1 cellular context compared by ENCODE assay signal in the genomic region with DNA sequence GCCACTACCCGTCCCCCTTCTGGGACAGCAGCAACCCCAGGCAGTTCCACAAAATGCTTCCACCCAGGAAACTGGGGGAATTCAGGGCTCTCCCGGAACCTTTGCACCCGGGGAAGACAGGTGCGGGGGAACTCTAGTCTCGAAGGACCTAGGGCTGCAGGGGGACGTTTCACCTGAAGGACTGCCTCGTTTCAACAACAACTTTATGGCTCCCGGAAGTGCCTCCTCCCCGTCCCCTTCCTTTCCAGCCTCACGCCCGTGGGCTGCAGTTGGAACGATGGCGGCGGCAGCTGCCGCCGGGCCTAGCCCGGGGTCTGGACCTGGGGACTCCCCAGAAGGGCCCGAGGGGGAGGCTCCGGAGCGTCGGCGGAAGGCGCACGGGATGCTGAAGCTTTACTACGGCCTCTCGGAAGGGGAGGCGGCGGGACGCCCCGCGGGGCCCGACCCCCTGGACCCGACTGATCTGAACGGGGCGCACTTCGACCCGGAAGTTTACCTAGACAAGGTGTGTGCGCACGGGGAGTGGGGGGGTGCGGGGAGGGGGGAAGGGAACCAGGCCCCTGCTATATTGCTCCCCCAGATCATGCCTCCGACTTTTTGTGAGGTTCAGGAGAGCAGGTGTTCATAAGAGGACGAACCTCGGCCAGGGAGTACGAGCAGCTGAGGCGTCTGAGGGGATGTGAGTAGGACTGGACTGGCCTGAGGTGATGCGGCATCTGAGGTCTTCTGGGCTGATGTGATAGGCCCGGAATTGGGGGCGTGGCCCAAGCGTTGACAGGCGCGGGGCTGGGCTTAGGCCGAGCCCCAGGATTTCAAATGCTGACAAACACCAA.
A peak's percentile ranks its signal among the peaks of the same experiment; 100 is the strongest.
TF ChIP-seq lines count a peak whose summit lies in the region.

A gene (plus strand): TSS at position 241 of the 833 bp plus-strand sequence. CDS start 37 bp downstream, at position 278.

TF ChIP-seq in HepG2, 621 proteins besides CTCF, POLR2A, EP300 and RAD21 (continued from another document and continues in another):
- TF ChIP-seq ZNF83 (CRISPR knock-in tag; IDR thresholded peaks at IDR 0.05; ENCODE audit: borderline replicate concordance) (peak; percentile 84; the same call in 1 of the 2 replicates), ZNF7 (CRISPR knock-in tag; IDR thresholded peaks at IDR 0.05) (no peak), KDM4B (CRISPR knock-in tag; IDR thresholded peaks at IDR 0.05) (peak; percentile 89), ZBTB1 (CRISPR knock-in tag; IDR thresholded peaks at IDR 0.05; ENCODE audit: borderline replicate concordance) (no peak), ZNF329 (CRISPR knock-in tag; IDR thresholded peaks at IDR 0.05; ENCODE audit: low read depth) (no peak), KAT2B (IDR thresholded peaks at IDR 0.05; ENCODE audit: borderline replicate concordance, low read depth, low read length) (no peak), TBX2 (CRISPR knock-in tag; IDR thresholded peaks at IDR 0.05; ENCODE audit: borderline replicate concordance) (peak; percentile 76), HMGA1 (CRISPR knock-in tag; conservative IDR thresholded peaks at IDR 0.05) (no peak), HDAC1 (CRISPR knock-in tag; IDR thresholded peaks at IDR 0.05) (peak; percentile 90), NRL (CRISPR knock-in tag; IDR thresholded peaks at IDR 0.05; ENCODE audit: borderline replicate concordance) (peak; percentile 42; the same call in 1 of the 2 replicates), ZNF772 (CRISPR knock-in tag; IDR thresholded peaks at IDR 0.05) (peak; percentile 75), ZSCAN29 (CRISPR knock-in tag; conservative IDR thresholded peaks at IDR 0.05) (no peak; the same call in 1 of the 2 replicates), GLI4 (CRISPR knock-in tag; IDR thresholded peaks at IDR 0.05; ENCODE audit: borderline replicate concordance) (no peak), ZFP37 (CRISPR knock-in tag; IDR thresholded peaks at IDR 0.05; ENCODE audit: borderline replicate concordance) (no peak), ZMYM2 (CRISPR knock-in tag; IDR thresholded peaks at IDR 0.05) (peak; percentile 49; the same call in 1 of the 2 replicates), PCBP1 (IDR thresholded peaks at IDR 0.05; ENCODE audit: borderline replicate concordance, low read depth, low read length) (0 out of 2 replicates have a peak, but pooled peaks have one; percentile 72), FOXP1 (IDR thresholded peaks at IDR 0.05) (no peak), FOXP1 (CRISPR knock-in tag; IDR thresholded peaks at IDR 0.05) (peak; percentile 54; the same call in 1 of the 2 replicates), ZNF570 (CRISPR knock-in tag; IDR thresholded peaks at IDR 0.05; ENCODE audit: borderline replicate concordance) (no peak), ZSCAN9 (CRISPR knock-in tag; IDR thresholded peaks at IDR 0.05; ENCODE audit: borderline replicate concordance) (no peak), MED8 (CRISPR knock-in tag; IDR thresholded peaks at IDR 0.05; ENCODE audit: insufficient replicate concordance) (peak; percentile 75), ZNF547 (CRISPR knock-in tag; IDR thresholded peaks at IDR 0.05) (peak; percentile 54; the same call in 1 of the 2 replicates), PHF20 (CRISPR knock-in tag; IDR thresholded peaks at IDR 0.05) (peak; percentile 99), ZNF263 (CRISPR knock-in tag; IDR thresholded peaks at IDR 0.05) (peak; percentile 54; the same call in 1 of the 2 replicates), ZNF468 (CRISPR knock-in tag; IDR thresholded peaks at IDR 0.05) (no peak), HNRNPLL (IDR thresholded peaks at IDR 0.05; ENCODE audit: low read depth, low read length, poor library complexity, severe bottlenecking) (peak; percentile 33), SKI (IDR thresholded peaks at IDR 0.05; ENCODE audit: partially characterized antibody) (peak; percentile 34), HNRNPK (IDR thresholded peaks at IDR 0.05; ENCODE audit: low read depth, low read length, poor library complexity, severe bottlenecking) (no peak), MAFG (CRISPR knock-in tag; IDR thresholded peaks at IDR 0.05) (no peak), ZFAT (CRISPR knock-in tag; conservative IDR thresholded peaks at IDR 0.05) (no peak), MTF2 (CRISPR knock-in tag; IDR thresholded peaks at IDR 0.05; ENCODE audit: borderline replicate concordance) (no peak), HOXA9 (CRISPR knock-in tag; IDR thresholded peaks at IDR 0.05; ENCODE audit: borderline replicate concordance) (no peak), LCORL (IDR thresholded peaks at IDR 0.05) (no peak), LCORL (CRISPR knock-in tag; IDR thresholded peaks at IDR 0.05) (0 out of 2 replicates have a peak, but pooled peaks have one; percentile 25), ZNF496 (CRISPR knock-in tag; IDR thresholded peaks at IDR 0.05; ENCODE audit: insufficient replicate concordance) (no peak), FOXK2 (IDR thresholded peaks at IDR 0.05) (peak; percentile 55; the same call in 1 of the 2 replicates), SRSF9 (IDR thresholded peaks at IDR 0.05; ENCODE audit: borderline replicate concordance, insufficient read depth, low read depth, low read length, poor library complexity, severe bottlenecking) (no peak), SATB2 (CRISPR knock-in tag; IDR thresholded peaks at IDR 0.05) (no peak), PHF21A (CRISPR knock-in tag; IDR thresholded peaks at IDR 0.05) (peak; percentile 77; the same call in 1 of the 2 replicates)
- TF ChIP-seq, protein P1, sequence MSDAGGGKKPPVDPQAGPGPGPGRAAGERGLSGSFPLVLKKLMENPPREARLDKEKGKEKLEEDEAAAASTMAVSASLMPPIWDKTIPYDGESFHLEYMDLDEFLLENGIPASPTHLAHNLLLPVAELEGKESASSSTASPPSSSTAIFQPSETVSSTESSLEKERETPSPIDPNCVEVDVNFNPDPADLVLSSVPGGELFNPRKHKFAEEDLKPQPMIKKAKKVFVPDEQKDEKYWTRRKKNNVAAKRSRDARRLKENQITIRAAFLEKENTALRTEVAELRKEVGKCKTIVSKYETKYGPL (CRISPR knock-in tag; IDR thresholded peaks at IDR 0.05) = no peak
- TF ChIP-seq, protein P2, sequence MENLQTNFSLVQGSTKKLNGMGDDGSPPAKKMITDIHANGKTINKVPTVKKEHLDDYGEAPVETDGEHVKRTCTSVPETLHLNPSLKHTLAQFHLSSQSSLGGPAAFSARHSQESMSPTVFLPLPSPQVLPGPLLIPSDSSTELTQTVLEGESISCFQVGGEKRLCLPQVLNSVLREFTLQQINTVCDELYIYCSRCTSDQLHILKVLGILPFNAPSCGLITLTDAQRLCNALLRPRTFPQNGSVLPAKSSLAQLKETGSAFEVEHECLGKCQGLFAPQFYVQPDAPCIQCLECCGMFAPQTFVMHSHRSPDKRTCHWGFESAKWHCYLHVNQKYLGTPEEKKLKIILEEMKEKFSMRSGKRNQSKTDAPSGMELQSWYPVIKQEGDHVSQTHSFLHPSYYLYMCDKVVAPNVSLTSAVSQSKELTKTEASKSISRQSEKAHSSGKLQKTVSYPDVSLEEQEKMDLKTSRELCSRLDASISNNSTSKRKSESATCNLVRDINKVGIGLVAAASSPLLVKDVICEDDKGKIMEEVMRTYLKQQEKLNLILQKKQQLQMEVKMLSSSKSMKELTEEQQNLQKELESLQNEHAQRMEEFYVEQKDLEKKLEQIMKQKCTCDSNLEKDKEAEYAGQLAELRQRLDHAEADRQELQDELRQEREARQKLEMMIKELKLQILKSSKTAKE (CRISPR knock-in tag; IDR thresholded peaks at IDR 0.05; ENCODE audit: borderline replicate concordance) = no peak
- TF ChIP-seq, protein P3, sequence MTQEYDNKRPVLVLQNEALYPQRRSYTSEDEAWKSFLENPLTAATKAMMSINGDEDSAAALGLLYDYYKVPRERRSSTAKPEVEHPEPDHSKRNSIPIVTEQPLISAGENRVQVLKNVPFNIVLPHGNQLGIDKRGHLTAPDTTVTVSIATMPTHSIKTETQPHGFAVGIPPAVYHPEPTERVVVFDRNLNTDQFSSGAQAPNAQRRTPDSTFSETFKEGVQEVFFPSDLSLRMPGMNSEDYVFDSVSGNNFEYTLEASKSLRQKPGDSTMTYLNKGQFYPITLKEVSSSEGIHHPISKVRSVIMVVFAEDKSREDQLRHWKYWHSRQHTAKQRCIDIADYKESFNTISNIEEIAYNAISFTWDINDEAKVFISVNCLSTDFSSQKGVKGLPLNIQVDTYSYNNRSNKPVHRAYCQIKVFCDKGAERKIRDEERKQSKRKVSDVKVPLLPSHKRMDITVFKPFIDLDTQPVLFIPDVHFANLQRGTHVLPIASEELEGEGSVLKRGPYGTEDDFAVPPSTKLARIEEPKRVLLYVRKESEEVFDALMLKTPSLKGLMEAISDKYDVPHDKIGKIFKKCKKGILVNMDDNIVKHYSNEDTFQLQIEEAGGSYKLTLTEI (CRISPR knock-in tag; conservative IDR thresholded peaks at IDR 0.05) = no peak
- TF ChIP-seq, protein P4, sequence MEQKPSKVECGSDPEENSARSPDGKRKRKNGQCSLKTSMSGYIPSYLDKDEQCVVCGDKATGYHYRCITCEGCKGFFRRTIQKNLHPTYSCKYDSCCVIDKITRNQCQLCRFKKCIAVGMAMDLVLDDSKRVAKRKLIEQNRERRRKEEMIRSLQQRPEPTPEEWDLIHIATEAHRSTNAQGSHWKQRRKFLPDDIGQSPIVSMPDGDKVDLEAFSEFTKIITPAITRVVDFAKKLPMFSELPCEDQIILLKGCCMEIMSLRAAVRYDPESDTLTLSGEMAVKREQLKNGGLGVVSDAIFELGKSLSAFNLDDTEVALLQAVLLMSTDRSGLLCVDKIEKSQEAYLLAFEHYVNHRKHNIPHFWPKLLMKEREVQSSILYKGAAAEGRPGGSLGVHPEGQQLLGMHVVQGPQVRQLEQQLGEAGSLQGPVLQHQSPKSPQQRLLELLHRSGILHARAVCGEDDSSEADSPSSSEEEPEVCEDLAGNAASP (CRISPR knock-in tag; IDR thresholded peaks at IDR 0.05; ENCODE audit: borderline replicate concordance) = peak; percentile 67; the same call in 1 of the 2 replicates
- TF ChIP-seq, protein P5, sequence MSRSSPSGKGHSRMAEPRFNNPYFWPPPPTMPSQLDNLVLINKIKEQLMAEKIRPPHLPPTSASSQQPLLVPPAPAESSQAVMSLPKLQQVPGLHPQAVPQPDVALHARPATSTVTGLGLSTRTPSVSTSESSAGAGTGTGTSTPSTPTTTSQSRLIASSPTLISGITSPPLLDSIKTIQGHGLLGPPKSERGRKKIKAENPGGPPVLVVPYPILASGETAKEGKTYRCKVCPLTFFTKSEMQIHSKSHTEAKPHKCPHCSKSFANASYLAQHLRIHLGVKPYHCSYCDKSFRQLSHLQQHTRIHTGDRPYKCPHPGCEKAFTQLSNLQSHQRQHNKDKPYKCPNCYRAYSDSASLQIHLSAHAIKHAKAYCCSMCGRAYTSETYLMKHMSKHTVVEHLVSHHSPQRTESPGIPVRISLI (CRISPR knock-in tag; IDR thresholded peaks at IDR 0.05; ENCODE audit: borderline replicate concordance) = 0 out of 2 replicates have a peak, but pooled peaks have one; percentile 65
- TF ChIP-seq, protein P6, sequence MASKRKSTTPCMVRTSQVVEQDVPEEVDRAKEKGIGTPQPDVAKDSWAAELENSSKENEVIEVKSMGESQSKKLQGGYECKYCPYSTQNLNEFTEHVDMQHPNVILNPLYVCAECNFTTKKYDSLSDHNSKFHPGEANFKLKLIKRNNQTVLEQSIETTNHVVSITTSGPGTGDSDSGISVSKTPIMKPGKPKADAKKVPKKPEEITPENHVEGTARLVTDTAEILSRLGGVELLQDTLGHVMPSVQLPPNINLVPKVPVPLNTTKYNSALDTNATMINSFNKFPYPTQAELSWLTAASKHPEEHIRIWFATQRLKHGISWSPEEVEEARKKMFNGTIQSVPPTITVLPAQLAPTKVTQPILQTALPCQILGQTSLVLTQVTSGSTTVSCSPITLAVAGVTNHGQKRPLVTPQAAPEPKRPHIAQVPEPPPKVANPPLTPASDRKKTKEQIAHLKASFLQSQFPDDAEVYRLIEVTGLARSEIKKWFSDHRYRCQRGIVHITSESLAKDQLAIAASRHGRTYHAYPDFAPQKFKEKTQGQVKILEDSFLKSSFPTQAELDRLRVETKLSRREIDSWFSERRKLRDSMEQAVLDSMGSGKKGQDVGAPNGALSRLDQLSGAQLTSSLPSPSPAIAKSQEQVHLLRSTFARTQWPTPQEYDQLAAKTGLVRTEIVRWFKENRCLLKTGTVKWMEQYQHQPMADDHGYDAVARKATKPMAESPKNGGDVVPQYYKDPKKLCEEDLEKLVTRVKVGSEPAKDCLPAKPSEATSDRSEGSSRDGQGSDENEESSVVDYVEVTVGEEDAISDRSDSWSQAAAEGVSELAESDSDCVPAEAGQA (IDR thresholded peaks at IDR 0.05; ENCODE audit: low read depth) = peak; percentile 93
- TF ChIP-seq, protein P6 (CRISPR knock-in tag; IDR thresholded peaks at IDR 0.05; ENCODE audit: borderline replicate concordance) = no peak
- TF ChIP-seq, protein P7, sequence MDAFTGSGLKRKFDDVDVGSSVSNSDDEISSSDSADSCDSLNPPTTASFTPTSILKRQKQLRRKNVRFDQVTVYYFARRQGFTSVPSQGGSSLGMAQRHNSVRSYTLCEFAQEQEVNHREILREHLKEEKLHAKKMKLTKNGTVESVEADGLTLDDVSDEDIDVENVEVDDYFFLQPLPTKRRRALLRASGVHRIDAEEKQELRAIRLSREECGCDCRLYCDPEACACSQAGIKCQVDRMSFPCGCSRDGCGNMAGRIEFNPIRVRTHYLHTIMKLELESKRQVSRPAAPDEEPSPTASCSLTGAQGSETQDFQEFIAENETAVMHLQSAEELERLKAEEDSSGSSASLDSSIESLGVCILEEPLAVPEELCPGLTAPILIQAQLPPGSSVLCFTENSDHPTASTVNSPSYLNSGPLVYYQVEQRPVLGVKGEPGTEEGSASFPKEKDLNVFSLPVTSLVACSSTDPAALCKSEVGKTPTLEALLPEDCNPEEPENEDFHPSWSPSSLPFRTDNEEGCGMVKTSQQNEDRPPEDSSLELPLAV (CRISPR knock-in tag; conservative IDR thresholded peaks at IDR 0.05; ENCODE audit: low read depth) = no peak
- TF ChIP-seq, protein P8, sequence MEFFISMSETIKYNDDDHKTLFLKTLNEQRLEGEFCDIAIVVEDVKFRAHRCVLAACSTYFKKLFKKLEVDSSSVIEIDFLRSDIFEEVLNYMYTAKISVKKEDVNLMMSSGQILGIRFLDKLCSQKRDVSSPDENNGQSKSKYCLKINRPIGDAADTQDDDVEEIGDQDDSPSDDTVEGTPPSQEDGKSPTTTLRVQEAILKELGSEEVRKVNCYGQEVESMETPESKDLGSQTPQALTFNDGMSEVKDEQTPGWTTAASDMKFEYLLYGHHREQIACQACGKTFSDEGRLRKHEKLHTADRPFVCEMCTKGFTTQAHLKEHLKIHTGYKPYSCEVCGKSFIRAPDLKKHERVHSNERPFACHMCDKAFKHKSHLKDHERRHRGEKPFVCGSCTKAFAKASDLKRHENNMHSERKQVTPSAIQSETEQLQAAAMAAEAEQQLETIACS (CRISPR knock-in tag; IDR thresholded peaks at IDR 0.05) = no peak
